Comparison of ENCODE assay signal across 4 cellular contexts in genomic region chr17:20565245-20565644, GRCh38. TPM values are rescaled to one million over a fixed set of nuclear protein-coding genes. Genes with fewer than 3 reads are reported as not detected.
"Had no signal": no experiment of that assay in that cellular context is flagged by ENCODE, and none has a peak within 500 bp of the region (broad histone marks: within the 10 kb centered on the region; RNA-seq: fewer than 3 reads in every experiment).

No MANE protein-coding gene starts in this region.

RNA-seq across cellular contexts. Expression of gene CDRT15L2, which starts 14.3 kb away (rescaled TPM):
- total RNA-seq: LHCN-M2, M059J, MCF 10A, NCI-H460 had no signal
